Comparison of ENCODE assay signal across 30 cellular contexts in the genomic region with DNA sequence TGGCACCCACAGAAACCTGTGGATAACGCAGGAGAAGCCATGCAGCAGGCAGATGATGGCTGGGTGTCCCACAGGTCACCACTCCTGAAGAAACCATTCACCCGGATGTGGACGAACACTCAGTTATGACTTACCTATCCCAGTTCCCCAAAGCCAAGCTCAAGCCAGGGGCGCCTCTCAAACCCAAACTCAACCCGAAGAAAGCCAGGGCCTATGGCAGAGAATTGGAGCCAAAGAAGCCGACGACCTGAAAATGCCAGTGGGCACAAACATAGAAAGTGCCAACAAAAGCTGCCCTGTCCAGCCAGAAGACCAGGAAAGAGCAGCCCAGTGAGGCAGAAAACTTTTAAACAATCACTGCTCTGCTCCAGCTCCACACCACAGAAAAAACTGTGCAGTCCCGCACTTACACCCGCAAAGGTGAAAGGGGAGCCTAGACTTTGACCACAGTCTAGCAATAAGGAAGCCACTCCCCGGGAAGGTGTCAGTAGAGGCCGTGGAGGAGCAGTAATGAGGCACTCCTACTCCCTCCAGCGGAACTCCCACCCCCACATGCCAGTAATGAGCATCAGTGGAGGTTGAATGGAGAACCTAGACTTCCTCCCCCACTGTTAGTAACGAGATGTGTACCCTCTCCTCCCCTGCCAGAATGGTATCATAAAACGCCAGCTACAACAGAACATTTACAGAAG. TPM values are rescaled to one million over a fixed set of nuclear protein-coding genes. Genes with fewer than 3 reads are reported as not detected.
DNase-seq lines count a peak whose midpoint lies in the region; ATAC-seq and TF ChIP-seq lines count a peak whose summit lies in the region.
"Had no signal": no experiment of that assay in that cellular context is flagged by ENCODE, and none has a peak within 500 bp of the region (broad histone marks: within the 10 kb centered on the region; RNA-seq: fewer than 3 reads in every experiment).

No MANE protein-coding gene starts in this region.

- H3K27ac ChIP-seq in SK-N-SH (ENCODE audit: low read depth in 2 of 2, low read length in 1 of 2) (no peak overlapping the region), colonic mucosa (peak overlapping the region; percentile 11), transverse colon (peak overlapping the region in 3 of 4 donors; percentile 39 to 67 (median 60))
- H3K27ac ChIP-seq: pancreas, thoracic aorta, vagina had no signal

- no peak overlapping the region for H3K9ac ChIP-seq in SK-N-SH
- no peak overlapping the region for H3K9ac ChIP-seq in colonic mucosa (ENCODE audit: low read depth in 2 of 2, low read length in 2 of 2)

- no peak for TF ChIP-seq POLR2A in transverse colon (IDR thresholded peaks at IDR 0.05)

- no peaks in the 10 kb centered on the region for H3K27me3 ChIP-seq in SK-N-SH (ENCODE audit: insufficient read depth)
- H3K27me3 ChIP-seq in colonic mucosa, result no peaks in the 10 kb centered on the region
- H3K27me3 ChIP-seq in transverse colon, result no peaks in the 10 kb centered on the region
- H3K27me3 ChIP-seq: pancreas, vagina had no signal

- no peak for TF ChIP-seq EP300 in SK-N-SH (IDR thresholded peaks at IDR 0.05; ENCODE audit: borderline replicate concordance in 1 of 2, low read depth in 1 of 2, low read length in 1 of 2)
- TF ChIP-seq EP300 in transverse colon (IDR thresholded peaks at IDR 0.05; ENCODE audit: low read depth), result no peak

- H3K4me3 ChIP-seq in SK-N-SH (ENCODE audit: low read depth in 2 of 2, low read length in 1 of 2), result no peak overlapping the region
- H3K4me3 ChIP-seq in colonic mucosa, result no peak overlapping the region
- H3K4me3 ChIP-seq in transverse colon, result no peak overlapping the region
- H3K4me3 ChIP-seq: GM23338, lung, pancreas, thoracic aorta, vagina had no signal

- intact Hi-C loops in colonic mucosa (cut with DNase I) (no loop called here), transverse colon (cut with DNase I; ENCODE audit: low total_unique reads) (no loop called here)

- in situ Hi-C loops in transverse colon (cut with MboI; ENCODE audit: low pct_ligation_motif_present in 1 of 4, low pct_unique_long_range_greater_than_20kb in 1 of 4, low sequenced_read_pairs in 3 of 4), result no loop called here

- no peak for ATAC-seq in SK-N-SH treated with all-trans-retinoic acid at 6 μM for 48 hours
- ATAC-seq in left lobe of liver, result no peak
- no peak for ATAC-seq in HG03571 (IDR thresholded peaks at IDR 0.05; ENCODE audit: unreplicated experiment)
- ATAC-seq: effector memory CD8-positive, alpha-beta T cell; GM23338; pancreas; stimulated activated naive CD8-positive, alpha-beta T cell treated with anti-CD3 and anti-CD28 coated beads, Interleukin-15, amount 100 ng/mL, for 72 hours had no signal

- CTCF ChIA-PET in SK-N-SH (lab: Yijun Ruan, JAX), result interaction anchor here (1.2 to 2.7 kb wide), 4 partner anchors 12 to 122 kb away, joined by 3 to 11 read pairs (median 6); no protein-coding TSS in a partner anchor

- 79% methylated on average over 13 of the region's 14 CpGs for WGBS in SK-N-SH (ENCODE audit: low lambda C conversion rate)
- WGBS in transverse colon (ENCODE audit: low coverage in 1 of 2), 2 donors, result 57% methylated on average over 14 of the region's 14 CpGs; no CpG with 5 or more reads in 1 of the 2 donors

- TF ChIP-seq RAD21 in SK-N-SH (IDR thresholded peaks at IDR 0.05; ENCODE audit: low read length), result no peak

- H3K36me3 ChIP-seq in SK-N-SH (replicated peaks in 1 of 2; ENCODE audit: control insufficient read depth in 1 of 2, insufficient read depth in 2 of 2, low read length in 1 of 2), result no peaks in the 10 kb centered on the region
- no peaks in the 10 kb centered on the region for H3K36me3 ChIP-seq in colonic mucosa
- H3K36me3 ChIP-seq in transverse colon, result no peaks in the 10 kb centered on the region
- H3K36me3 ChIP-seq: pancreas, thoracic aorta, vagina had no signal

- peaks cover 0 to 13% of the 10 kb centered on the region in 2 experiments; a peak in 1 of 4 replicates for H3K4me1 ChIP-seq in SK-N-SH (ENCODE audit: control insufficient read depth in 1 of 2, insufficient read depth in 2 of 2, low read depth in 1 of 2, low read length in 1 of 2)
- peaks cover 9% of the 10 kb centered on the region for H3K4me1 ChIP-seq in colonic mucosa
- peaks cover 11 to 40% (median 26%) of the 10 kb centered on the region in 4 donors for H3K4me1 ChIP-seq in transverse colon
- H3K4me1 ChIP-seq: pancreas had no signal

- no peak for TF ChIP-seq CTCF in SK-N-SH (IDR thresholded peaks at IDR 0.05)
- TF ChIP-seq CTCF in colonic mucosa (IDR thresholded peaks at IDR 0.05), result no peak
- peak in 1 of 5 experiments; percentile 11 for TF ChIP-seq CTCF in transverse colon (IDR thresholded peaks at IDR 0.05)

- H3K4me2 ChIP-seq in SK-N-SH, result no peak overlapping the region
- H3K4me2 ChIP-seq: GM23338 had no signal

- POLR2A ChIA-PET in SK-N-SH (lab: Yijun Ruan, JAX), result no interaction called here

- DNase-seq in SK-N-SH (peak; percentile 10), colonic mucosa (peak; percentile 78), left lobe of liver (ENCODE audit: low spot score) (peak; percentile 16), transverse colon (peak; percentile 75), pons (ENCODE audit: low spot score) (no peak), activated T-cell treated with anti-CD3 and anti-CD28 coated beads for 4 hours (no peak)
- DNase-seq: activated CD4-positive, alpha-beta T cell treated with anti-CD3 and anti-CD28 coated beads, Interleukin-2, amount 50 U/mL, for 4 hours; activated CD4-positive, CD25-positive, alpha-beta regulatory T cell; activated naive CD4-positive, alpha-beta T cell treated with Interleukin-2 at 50 U/mL for 16 hours; CD4-positive, CD25-positive, alpha-beta regulatory T cell; DND-41; effector memory CD8-positive, alpha-beta T cell; GF-D8; Kasumi-1; NCI-H187; NCI-H446 treated with DMSO at 0.1 percent for 48 hours; NCI-H774; stimulated activated CD4-positive, alpha-beta T cell treated with anti-CD3 and anti-CD28 coated beads, Interleukin-2, amount 100 ng/mL, for 48 hours; stimulated activated naive CD8-positive, alpha-beta T cell treated with anti-CD3 and anti-CD28 coated beads, Interleukin-15, amount 100 ng/mL, for 72 hours had no signal

- no peaks in the 10 kb centered on the region for H3K79me2 ChIP-seq in SK-N-SH (ENCODE audit: insufficient read depth)

- H2AFZ ChIP-seq in SK-N-SH (ENCODE audit: low read depth), result no peak overlapping the region
- H2AFZ ChIP-seq: GM23338 had no signal

- no peaks in the 10 kb centered on the region for H3F3A ChIP-seq in SK-N-SH (replicated peaks; ENCODE audit: insufficient read depth)

- H3K9me3 ChIP-seq in SK-N-SH (no peaks in the 10 kb centered on the region), colonic mucosa (no peaks in the 10 kb centered on the region), transverse colon (no peaks in the 10 kb centered on the region)
- H3K9me3 ChIP-seq: pancreas, thoracic aorta, vagina had no signal

- no peaks in the 10 kb centered on the region for H4K20me1 ChIP-seq in SK-N-SH (ENCODE audit: insufficient read depth)

- H3K9me2 ChIP-seq in SK-N-SH, result no peaks in the 10 kb centered on the region

TF ChIP-seq in SK-N-SH, 30 proteins besides CTCF, POLR2A, EP300 and RAD21 (continues in another document):
- TF ChIP-seq NFIC (IDR thresholded peaks at IDR 0.05; ENCODE audit: borderline replicate concordance), result no peak
- no peak for TF ChIP-seq FOSL2 (IDR thresholded peaks at IDR 0.05; ENCODE audit: borderline replicate concordance, low read depth)
- no peak for TF ChIP-seq SMC3 (IDR thresholded peaks at IDR 0.05; ENCODE audit: low read depth, low read length)
- TF ChIP-seq TAF1 (IDR thresholded peaks at IDR 0.05; ENCODE audit: borderline replicate concordance, low read depth, low read length), result no peak

TF ChIP-seq in SK-N-SH treated with all-trans-retinoic acid at 6 μM for 48 hours, 23 proteins besides CTCF, POLR2A, EP300 and RAD21:
- TF ChIP-seq ZFP30 (CRISPR knock-in tag; IDR thresholded peaks at IDR 0.05) (no peak), POU6F1 (CRISPR knock-in tag; IDR thresholded peaks at IDR 0.05; ENCODE audit: borderline replicate concordance, low read depth) (no peak), ESRRG (CRISPR knock-in tag; IDR thresholded peaks at IDR 0.05) (no peak), ZFP3 (CRISPR knock-in tag; IDR thresholded peaks at IDR 0.05) (no peak), CSDC2 (CRISPR knock-in tag; IDR thresholded peaks at IDR 0.05) (no peak), PPARA (CRISPR knock-in tag; IDR thresholded peaks at IDR 0.05; ENCODE audit: borderline replicate concordance) (no peak)
TF ChIP-seq in SK-N-SH treated with all-trans-retinoic acid at 6 μM for 48 hours: peak in this region for 0.

RNA-seq across cellular contexts. Expression of gene ACVRL1, which starts 6.0 kb away (rescaled TPM):
- 0.07 and 0.08 TPM in 2 replicates for polyA plus RNA-seq in SK-N-SH (2012; rRNA removed)
- 0.05 and 0.07 TPM in 2 replicates for polyA plus RNA-seq in SK-N-SH (2012; cell fraction: cytosol; rRNA removed)
- polyA plus RNA-seq in SK-N-SH (2012; cell fraction: nucleus; rRNA removed), result 0.11 and 0.54 TPM in 2 replicates
- total RNA-seq in colonic mucosa, result 100 to 1,000 TPM; 121 to 162 TPM
- total RNA-seq in left lobe of liver, result 7.1 TPM
- 100 to 1,000 TPM; 115 to 440 (median 137) TPM for total RNA-seq in transverse colon
- total RNA-seq: CD4-positive, CD25-positive, alpha-beta regulatory T cell; RPMI7951 had no signal
- polyA plus RNA-seq: CD4-positive, CD25-positive, alpha-beta regulatory T cell; GM23338; neural cell had no signal

RNA-seq across cellular contexts. Expression of gene ANKRD33, which starts 13.4 kb away (rescaled TPM):
- polyA plus RNA-seq in SK-N-SH (2012; rRNA removed), result not detected in 2 replicates
- polyA plus RNA-seq in SK-N-SH (2012; cell fraction: cytosol; rRNA removed), result not detected in 2 replicates
- 0.11 and 0.13 TPM in 2 replicates for polyA plus RNA-seq in SK-N-SH (2012; cell fraction: nucleus; rRNA removed)
- not detected for total RNA-seq in colonic mucosa
- not detected for total RNA-seq in left lobe of liver
- total RNA-seq in transverse colon, result not detected
- total RNA-seq: A172; CD4-positive, CD25-positive, alpha-beta regulatory T cell; pancreas; RPMI7951; thoracic aorta; vagina had no signal
- polyA plus RNA-seq: CD4-positive, CD25-positive, alpha-beta regulatory T cell; esophagus; neural cell; pancreas had no signal

RNA-seq across cellular contexts. Expression of gene ACVR1B, which starts 50.2 kb away (rescaled TPM):
- polyA plus RNA-seq in SK-N-SH (2012; rRNA removed), result 12.1 and 13.5 TPM in 2 replicates
- polyA plus RNA-seq in SK-N-SH (2012; cell fraction: cytosol; rRNA removed), result 8.3 and 10.4 TPM in 2 replicates
- polyA plus RNA-seq in SK-N-SH (2012; cell fraction: nucleus; rRNA removed), result 11.1 and 12.7 TPM in 2 replicates
- total RNA-seq in colonic mucosa, result 10 to 100 TPM; 56.0 to 63.0 TPM
- 28.0 TPM for total RNA-seq in left lobe of liver
- total RNA-seq in transverse colon, result 10 to 100 TPM; 22.5 to 96.9 (median 68.7) TPM

RNA-seq across cellular contexts. Expression of gene FIGNL2, which starts 52.7 kb away (rescaled TPM):
- polyA plus RNA-seq in SK-N-SH (2012; rRNA removed), result 0.05 and 0.08 TPM in 2 replicates
- 0.03 and 0.05 TPM in 2 replicates for polyA plus RNA-seq in SK-N-SH (2012; cell fraction: cytosol; rRNA removed)
- polyA plus RNA-seq in SK-N-SH (2012; cell fraction: nucleus; rRNA removed), result 0.46 and 0.58 TPM in 2 replicates
- total RNA-seq in colonic mucosa (under 1 TPM; 0.30 to 0.35 TPM), left lobe of liver (0.68 TPM), transverse colon (not detected)
- total RNA-seq: RPMI7951, vagina had no signal

Comparison
In these comparisons a context has a peak if more than half of its experiments do, and no peak if none do; other contexts are left out.
1. DNase-seq: peak in SK-N-SH (single experiment), colonic mucosa (single experiment), left lobe of liver (single experiment) and transverse colon (single experiment); none in pons (single experiment) and activated T-cell treated with anti-CD3 and anti-CD28 coated beads for 4 hours (single experiment).
2. H3K27ac ChIP-seq: peak in colonic mucosa (single experiment) and transverse colon (3 of 4); none in SK-N-SH (0 of 2).
3. RNA of gene ACVRL1, which starts 6.0 kb away (total RNA-seq): 121 to 162 TPM in colonic mucosa and 115 to 440 TPM in transverse colon; 7.1 TPM in left lobe of liver (single experiment); every median in the first group is over 10 times any median in the second.